12 cellular contexts compared by ENCODE assay signal in genomic region chr5:134512661-134512999, GRCh38. TPM values are rescaled to one million over a fixed set of nuclear protein-coding genes. Genes with fewer than 3 reads are reported as not detected.
DNase-seq lines count a peak whose midpoint lies in the region; ATAC-seq and TF ChIP-seq lines count a peak whose summit lies in the region.
"Had no signal": no experiment of that assay in that cellular context is flagged by ENCODE, and none has a peak within 500 bp of the region (broad histone marks: within the 10 kb centered on the region; RNA-seq: fewer than 3 reads in every experiment).

No MANE protein-coding gene starts in this region.

- TF ChIP-seq CTCF in cardiac muscle cell (IDR thresholded peaks at IDR 0.05; ENCODE audit: low read depth, low read length) (no peak), MCF 10A (IDR thresholded peaks at IDR 0.05; ENCODE audit: unreplicated experiment) (no peak), mesothelial cell of epicardium (IDR thresholded peaks at IDR 0.05; ENCODE audit: unreplicated experiment) (no peak), upper lobe of right lung (IDR thresholded peaks at IDR 0.05) (no peak)

- H3K27ac ChIP-seq in cardiac muscle cell, result peak overlapping the region; percentile 64
- peak overlapping the region; percentile 74 for H3K27ac ChIP-seq in upper lobe of right lung

- BruUV-seq in MCF 10A (replicated peaks; lab: Mats Ljungman, UMichigan), result no TSS peak

- H3K4me1 ChIP-seq in cardiac muscle cell (ENCODE audit: low read depth) (peaks cover 17% of the 10 kb centered on the region), upper lobe of right lung (peaks cover 16% of the 10 kb centered on the region)

- no peak overlapping the region for H3K4me3 ChIP-seq in cardiac muscle cell
- H3K4me3 ChIP-seq in upper lobe of right lung, result no peak overlapping the region

- DNase-seq in cardiac muscle cell (ENCODE audit: low read depth in 1 of 2, low spot score in 1 of 2) (no peak), cardiac septum (ENCODE audit: low spot score) (no peak), MCF 10A (ENCODE audit: unreplicated experiment) (no peak), mesothelial cell of epicardium (ENCODE audit: low spot score in 2 of 2, unreplicated experiment in 2 of 2) (no peak), upper lobe of right lung (no peak), medulla oblongata (ENCODE audit: extremely low spot score) (no peak)
- DNase-seq: NCI-H1436 treated with DMSO at 0.1 percent for 48 hours, SK-N-SH had no signal

- no peaks in the 10 kb centered on the region for H3K9me3 Mint-ChIP-seq in MCF 10A (ENCODE audit: unreplicated experiment)
- H3K9me3 Mint-ChIP-seq in mesothelial cell of epicardium, result no peaks in the 10 kb centered on the region
- H3K9me3 Mint-ChIP-seq: activated T-helper 1 cell treated with anti-CD3 and anti-CD28 coated beads, Interleukin-12 subunit alpha, Interleukin-12 subunit beta, Interleukin-2, Interleukin-4 antibody, amounts not matched to agents 30 ng/mL and 10 ng/mL and 1 ng/mL, durations not matched to agents 14 hours and 24 hours and 36 hours had no signal

- intact Hi-C loops in cardiac septum (cut with DNase I) (no loop called here), MCF 10A (cut with micrococcal nuclease) (loop anchor here (1.0 to 5.0 kb wide), 5 partner anchors 12 to 209 kb away; partner anchors contain the start of genes CDKN2AIPNL and UBE2B), upper lobe of right lung (cut with DNase I) (no loop called here)

- CTCF ChIA-PET in MCF 10A (lab: Yijun Ruan, JAX), result interaction anchor here (0.6 to 4.5 kb wide), 23 partner anchors 8 to 326 kb away, joined by 3 to 57 read pairs (median 9); partner anchors contain the start of genes CDKN2AIPNL, JADE2 and UBE2B

- H3K27me3 Mint-ChIP-seq in MCF 10A (ENCODE audit: insufficient read depth, unreplicated experiment) (no peaks in the 10 kb centered on the region), mesothelial cell of epicardium (ENCODE audit: low read depth) (no peaks in the 10 kb centered on the region)

- H3K36me3 Mint-ChIP-seq in MCF 10A (ENCODE audit: insufficient read depth, unreplicated experiment) (peaks cover 6% of the 10 kb centered on the region), mesothelial cell of epicardium (no peaks in the 10 kb centered on the region)

- POLR2A ChIA-PET in MCF 10A (lab: Yijun Ruan, JAX), result interaction anchor here (0.5 to 20.3 kb wide), 19 partner anchors 8 to 349 kb away, joined by 3 to 300 read pairs (median 11); partner anchors contain the start of genes CDKN2AIPNL, JADE2, SKP1 and UBE2B

- no peak for ATAC-seq in upper lobe of right lung
- ATAC-seq in GM21360 (IDR thresholded peaks at IDR 0.05; ENCODE audit: unreplicated experiment), result no peak
- no peak for ATAC-seq in GM19455 (IDR thresholded peaks at IDR 0.05; ENCODE audit: unreplicated experiment)
- ATAC-seq: activated CD4-positive, CD25-positive, alpha-beta regulatory T cell treated with anti-CD3 and anti-CD28 coated beads, Interleukin-2, amount 50 U/mL, for 24 hours had no signal

- H3K4me3 Mint-ChIP-seq in MCF 10A (ENCODE audit: unreplicated experiment), result peak overlapping the region; percentile 48
- H3K4me3 Mint-ChIP-seq in mesothelial cell of epicardium, result no peak overlapping the region
- H3K4me3 Mint-ChIP-seq: activated T-helper 1 cell treated with anti-CD3 and anti-CD28 coated beads, Interleukin-12 subunit alpha, Interleukin-12 subunit beta, Interleukin-2, Interleukin-4 antibody, amounts not matched to agents 30 ng/mL and 10 ng/mL and 1 ng/mL, durations not matched to agents 14 hours and 24 hours and 36 hours had no signal

- H3K4me1 Mint-ChIP-seq in MCF 10A (ENCODE audit: insufficient read depth, unreplicated experiment) (peaks cover 48% of the 10 kb centered on the region), mesothelial cell of epicardium (peaks cover 30% of the 10 kb centered on the region)

- H3K9me3 ChIP-seq in cardiac muscle cell (ENCODE audit: low read depth), result no peaks in the 10 kb centered on the region
- H3K9me3 ChIP-seq in upper lobe of right lung, result no peaks in the 10 kb centered on the region
- H3K9me3 ChIP-seq: SK-N-SH had no signal

- no peaks in the 10 kb centered on the region for H3K27me3 ChIP-seq in cardiac muscle cell
- no peaks in the 10 kb centered on the region for H3K27me3 ChIP-seq in upper lobe of right lung

- no peaks in the 10 kb centered on the region for H3K36me3 ChIP-seq in cardiac muscle cell
- H3K36me3 ChIP-seq in upper lobe of right lung, result no peaks in the 10 kb centered on the region

- H3K27ac Mint-ChIP-seq in MCF 10A (ENCODE audit: low read depth, unreplicated experiment) (peak overlapping the region; percentile 82), mesothelial cell of epicardium (peak overlapping the region; percentile 81)

RNA-seq across cellular contexts. Expression of gene JADE2, which starts 12.8 kb away (rescaled TPM):
- total RNA-seq in cardiac muscle cell (12.9 and 17.8 TPM in 2 replicates), cardiac septum (25.7 TPM), MCF 10A (2022) (104 and 138 TPM in 2 replicates), mesothelial cell of epicardium (24.7 to 26.4 TPM (median 25.2 TPM) in 3 replicates), upper lobe of right lung (86.7 TPM)
- polyA plus RNA-seq in cardiac muscle cell, result 2.8 and 11.3 TPM in 2 replicates
